In the genomic region with DNA sequence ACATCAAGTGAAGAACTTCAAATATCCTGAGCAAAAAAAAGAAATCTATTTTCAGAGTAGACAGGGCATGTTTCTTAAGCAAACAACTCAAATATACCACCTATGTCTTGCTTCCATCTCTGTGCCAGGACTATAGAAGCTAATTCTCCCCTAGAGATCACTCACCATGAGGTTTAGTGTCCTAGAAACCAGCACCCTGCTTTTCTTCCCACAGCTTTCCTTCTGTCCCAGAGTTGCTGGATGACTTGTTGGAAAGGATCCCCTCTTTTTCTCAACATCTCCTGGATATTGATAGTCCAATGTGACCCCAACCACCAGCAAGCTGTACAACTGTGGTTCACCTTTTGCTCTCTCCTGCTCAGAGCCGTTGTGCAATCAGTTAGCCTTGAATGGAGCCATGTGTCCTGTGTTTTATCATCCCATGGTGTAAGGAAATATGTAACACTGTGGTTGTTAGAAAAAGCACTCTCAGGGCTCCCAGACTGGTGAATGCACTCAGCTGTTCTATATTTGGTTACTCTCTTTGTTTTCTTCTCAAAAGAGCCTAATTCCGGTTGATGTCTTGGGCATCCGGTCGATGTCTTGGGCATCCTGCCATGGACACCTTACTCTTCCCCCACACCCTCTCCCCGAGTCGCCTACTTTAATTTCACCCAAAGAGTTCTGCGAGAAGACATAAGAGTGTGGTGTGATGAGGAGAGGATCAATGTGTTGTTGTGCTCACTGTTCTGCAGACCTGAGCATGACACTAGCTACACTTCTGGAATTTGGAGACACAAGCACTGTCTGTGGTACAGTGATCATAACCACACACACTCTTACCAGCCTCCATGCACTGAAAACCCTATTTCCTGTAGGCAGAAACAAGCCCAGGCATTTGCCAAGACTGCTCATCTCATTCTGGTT, we compare ENCODE assay signal across 9 cellular contexts. TPM values are rescaled to one million over a fixed set of nuclear protein-coding genes. Genes with fewer than 3 reads are reported as not detected.
DNase-seq lines count a peak whose midpoint lies in the region; FAIRE-seq and TF ChIP-seq lines count a peak whose summit lies in the region.
"Had no signal": no experiment of that assay in that cellular context is flagged by ENCODE, and none has a peak within 500 bp of the region (broad histone marks: within the 10 kb centered on the region; RNA-seq: fewer than 3 reads in every experiment).

No MANE protein-coding gene starts in this region.

- H3K36me3 Mint-ChIP-seq in astrocyte (ENCODE audit: low read depth, unreplicated experiment) (no peaks in the 10 kb centered on the region), glutamatergic neuron (ENCODE audit: unreplicated experiment) (no peaks in the 10 kb centered on the region)

- DNase-seq in GM04504 (ENCODE audit: low read depth), result peak; percentile 42
- peak; percentile 77 for DNase-seq in KG1 (lab: John Stamatoyannopoulos, UW)
- peak; percentile 90 for DNase-seq in astrocyte (ENCODE audit: low read depth)
- DNase-seq in myocyte (ENCODE audit: low read depth), result peak; percentile 76
- no peak for DNase-seq in glutamatergic neuron
- no peak for DNase-seq in H7
- no peak for DNase-seq in LoVo (ENCODE audit: low spot score)
- DNase-seq in coronary artery (ENCODE audit: low spot score), result no peak

- H3K36me3 ChIP-seq in astrocyte (ENCODE audit: insufficient read depth, low read length) (no peaks in the 10 kb centered on the region), H7 (replicated peaks; ENCODE audit: control insufficient read depth, insufficient read depth, low read length) (no peaks in the 10 kb centered on the region)

- H3K4me3 Mint-ChIP-seq in astrocyte (ENCODE audit: unreplicated experiment), result peak overlapping the region; percentile 18
- H3K4me3 Mint-ChIP-seq in glutamatergic neuron (ENCODE audit: unreplicated experiment), result no peak overlapping the region

- peak overlapping the region; percentile 41 for H3K4me2 ChIP-seq in astrocyte (ENCODE audit: low read length)

- FAIRE-seq in astrocyte (lab: Jason Lieb, UNC), result no peak
- FAIRE-seq: H1 had no signal

- TF ChIP-seq CTCF in astrocyte (IDR thresholded peaks at IDR 0.05; ENCODE audit: insufficient read depth, low read depth, low read length) (no peak), glutamatergic neuron (IDR thresholded peaks at IDR 0.05; ENCODE audit: partially characterized antibody, unreplicated experiment) (no peak), coronary artery (IDR thresholded peaks at IDR 0.05) (no peak)

- H3K4me1 ChIP-seq in astrocyte (ENCODE audit: insufficient read depth, low read length), result peaks cover 24% of the 10 kb centered on the region

- H3K79me2 ChIP-seq in astrocyte (ENCODE audit: insufficient read depth, low read length), result no peaks in the 10 kb centered on the region

- H3K9me3 Mint-ChIP-seq in astrocyte (ENCODE audit: unreplicated experiment), result no peaks in the 10 kb centered on the region
- no peaks in the 10 kb centered on the region for H3K9me3 Mint-ChIP-seq in glutamatergic neuron (ENCODE audit: unreplicated experiment)

- H3K4me3 ChIP-seq in astrocyte (ENCODE audit: insufficient read depth, low read depth, low read length) (no peak overlapping the region), H7 (ENCODE audit: insufficient read depth, low read depth, low read length) (no peak overlapping the region), coronary artery (no peak overlapping the region)

- H3K9ac ChIP-seq in astrocyte (ENCODE audit: low read length), result no peak overlapping the region

- H3K4me1 Mint-ChIP-seq in astrocyte (ENCODE audit: low read depth, unreplicated experiment), result peaks cover 42% of the 10 kb centered on the region
- H3K4me1 Mint-ChIP-seq in glutamatergic neuron (ENCODE audit: low read depth, unreplicated experiment), result no peaks in the 10 kb centered on the region

- H3K27ac ChIP-seq in astrocyte (ENCODE audit: low read depth, low read length), result peak overlapping the region; percentile 3
- H3K27ac ChIP-seq in coronary artery, result no peak overlapping the region

- H3K27me3 Mint-ChIP-seq in astrocyte (ENCODE audit: low read depth, unreplicated experiment) (peaks cover 4% of the 10 kb centered on the region), glutamatergic neuron (ENCODE audit: unreplicated experiment) (peaks cover 3% of the 10 kb centered on the region)

- H4K20me1 ChIP-seq in astrocyte (ENCODE audit: insufficient read depth, low read length), result no peaks in the 10 kb centered on the region

- H2AFZ ChIP-seq in astrocyte (ENCODE audit: low read depth, low read length), result no peak overlapping the region

- H3K27ac Mint-ChIP-seq in astrocyte (ENCODE audit: unreplicated experiment), result peak overlapping the region; percentile 61
- no peak overlapping the region for H3K27ac Mint-ChIP-seq in glutamatergic neuron (ENCODE audit: unreplicated experiment)

- H3K27me3 ChIP-seq in astrocyte (ENCODE audit: insufficient read depth, low read length), result no peaks in the 10 kb centered on the region
- H3K27me3 ChIP-seq in H7 (ENCODE audit: control insufficient read depth, insufficient read depth, low read length), result peaks cover 17% of the 10 kb centered on the region

- H3K9me3 ChIP-seq in astrocyte (ENCODE audit: insufficient read depth, low read depth, low read length), result no peaks in the 10 kb centered on the region

RNA-seq across cellular contexts. Expression of gene TNFSF4, which starts 1.7 kb away (rescaled TPM):
- total RNA-seq in astrocyte, result 3.0 and 3.3 TPM in 2 replicates
- total RNA-seq in myocyte, result 4.3 and 8.7 TPM in 2 replicates
- polyA plus RNA-seq in myocyte (2012), result 30.0 TPM
- 0.34 TPM for total RNA-seq in glutamatergic neuron (ENCODE audit: unreplicated experiment)
- 0.21 and 0.67 TPM in 2 replicates for total RNA-seq in H7 (2014; rRNA removed; shearing (Covaris generic))

Comparison
In these comparisons a context has a peak if more than half of its experiments do, and no peak if none do; other contexts are left out.
1. DNase-seq: peak in GM04504 (single experiment), KG1 (single experiment), astrocyte (single experiment) and myocyte (single experiment); none in glutamatergic neuron (single experiment), H7 (single experiment), LoVo (single experiment) and coronary artery (single experiment).